In genomic region chr5:76473676-76474075, GRCh38 we compare ENCODE assay signal across 10 cellular contexts.
A peak's percentile ranks its signal among the peaks of the same experiment; 100 is the strongest.
DNase-seq lines count a peak whose midpoint lies in the region; ATAC-seq, FAIRE-seq and TF ChIP-seq lines count a peak whose summit lies in the region.
"Had no signal": no experiment of that assay in that cellular context is flagged by ENCODE, and none has a peak within 500 bp of the region (broad histone marks: within the 10 kb centered on the region; RNA-seq: fewer than 3 reads in every experiment).

No MANE protein-coding gene starts in this region.

- DNase-seq in A549 (ENCODE audit: low read depth in 1 of 2, low spot score in 1 of 2), result no peak
- peak in 2 of 3 donors; percentile 59 to 70 for DNase-seq in Peyer's patch
- peak; percentile 53 to 65 for DNase-seq in activated T-cell treated with anti-CD3 and anti-CD28 coated beads, Interleukin-2, amount 50 U/mL, for 48 hours
- DNase-seq in stimulated activated CD4-positive, alpha-beta T cell treated with anti-CD3 and anti-CD28 coated beads, Interleukin-15, amount 100 ng/mL, for 1 hour (ENCODE audit: low read depth in 1 of 2, low spot score in 1 of 2), result peak; percentile 13 to 19
- DNase-seq in foreskin fibroblast, result no peak
- DNase-seq in NCI-H446 treated with DMSO at 0.1 percent for 48 hours (lab: John Stamatoyannopoulos, UW), result no peak
- DNase-seq in NCI-H1436 (lab: John Stamatoyannopoulos, UW), result no peak
- DNase-seq in EL, result no peak
- DNase-seq: caudate nucleus, SHP77 had no signal

- no peak for TF ChIP-seq POLR2A in A549 (IDR thresholded peaks at IDR 0.05; ENCODE audit: low read length)
- no peak for TF ChIP-seq POLR2A in Peyer's patch (IDR thresholded peaks at IDR 0.05)

- TF ChIP-seq EP300 in A549 (IDR thresholded peaks at IDR 0.05), result no peak

- POLR2A ChIA-PET in A549 (lab: Yijun Ruan, JAX), result no interaction called here

- H3K36me3 ChIP-seq in Peyer's patch, result no peaks in the 10 kb centered on the region

- no peaks in the 10 kb centered on the region for H3K9me3 ChIP-seq in A549
- no peaks in the 10 kb centered on the region for H3K9me3 ChIP-seq in Peyer's patch

- no peak overlapping the region; the same call in 2 of the 3 replicates for H3K4me2 ChIP-seq in A549

- no peak for ATAC-seq in A549

- H3K4me3 ChIP-seq in A549, result no peak overlapping the region
- H3K4me3 ChIP-seq in Peyer's patch, result no peak overlapping the region
- H3K4me3 ChIP-seq in foreskin fibroblast (ENCODE audit: low read depth in 1 of 2, low read length in 2 of 2), result no peak overlapping the region

- no peaks in the 10 kb centered on the region for H3K27me3 ChIP-seq in Peyer's patch

- peaks cover 42% of the 10 kb centered on the region for H3K4me1 ChIP-seq in A549
- peaks cover 0 to 34% (median 2%) of the 10 kb centered on the region in 4 donors for H3K4me1 ChIP-seq in Peyer's patch

- CTCF ChIA-PET in A549 (lab: Yijun Ruan, JAX), result interaction anchor here (1.2 kb wide), 1 partner anchor 71 kb away, joined by 5 read pairs; the partner anchor contains the start of gene IQGAP2

- 92% methylated on average over 3 of the region's 3 CpGs for WGBS in A549 (ENCODE audit: missing lambda C conversion rate)

- TF ChIP-seq CTCF in A549 (IDR thresholded peaks at IDR 0.05) (no peak), Peyer's patch (IDR thresholded peaks at IDR 0.05) (no peak), foreskin fibroblast (IDR thresholded peaks at IDR 0.05; ENCODE audit: low read depth, low read length) (no peak)

- peak overlapping the region; percentile 63 to 65; a peak in 5 of 6 replicates for H3K27ac ChIP-seq in A549
- H3K27ac ChIP-seq in Peyer's patch, result no peak overlapping the region

- FAIRE-seq in A549 (lab: Jason Lieb, UNC), result no peak

- TF ChIP-seq RAD21 in A549 (conservative IDR thresholded peaks at IDR 0.05 in 1 of 2, IDR thresholded peaks at IDR 0.05 in 1 of 2), result no peak

TF ChIP-seq in A549, 52 proteins besides CTCF, POLR2A, EP300 and RAD21:
- TF ChIP-seq HES2 (IDR thresholded peaks at IDR 0.05), result no peak
- TF ChIP-seq USF2 (IDR thresholded peaks at IDR 0.05), result no peak
- no peak for TF ChIP-seq HDAC2 (IDR thresholded peaks at IDR 0.05)
- TF ChIP-seq KDM5A (IDR thresholded peaks at IDR 0.05), result no peak
- TF ChIP-seq CBX2 (IDR thresholded peaks at IDR 0.05; ENCODE audit: borderline replicate concordance, low read depth), result no peak
- no peak for TF ChIP-seq RCOR1 (IDR thresholded peaks at IDR 0.05; ENCODE audit: low read depth, low read length)

Comparison
In these comparisons a context has a peak if more than half of its experiments do, and no peak if none do; other contexts are left out.
1. DNase-seq: peak in Peyer's patch (2 of 3), activated T-cell treated with anti-CD3 and anti-CD28 coated beads, Interleukin-2, amount 50 U/mL, for 48 hours (2 of 2) and stimulated activated CD4-positive, alpha-beta T cell treated with anti-CD3 and anti-CD28 coated beads, Interleukin-15, amount 100 ng/mL, for 1 hour (2 of 2); none in A549 (0 of 2), foreskin fibroblast (0 of 2), NCI-H446 treated with DMSO at 0.1 percent for 48 hours (single experiment), NCI-H1436 (single experiment) and EL (single experiment).
2. H3K27ac ChIP-seq: peak in A549 (2 of 2); none in Peyer's patch (0 of 4).